ENCODE assay signal across 7 cellular contexts in genomic region chr15:62060116-62060895, GRCh38. TPM values are rescaled to one million over a fixed set of nuclear protein-coding genes. Genes with fewer than 3 reads are reported as not detected.
DNase-seq lines count a peak whose midpoint lies in the region; ATAC-seq and TF ChIP-seq lines count a peak whose summit lies in the region.

Gene VPS13C, minus strand, starts transcription at chr15:62060447. Its CDS starts 73 bp downstream, at chr15:62060374.

- DNase-seq in NCI-H2029 (lab: John Stamatoyannopoulos, UW) = peak; percentile 77
- DNase-seq in T-helper 22 cell (ENCODE audit: low read depth) = peak; percentile 85
- peak; percentile 79 for DNase-seq in astrocyte of the cerebellum (ENCODE audit: low read depth)
- DNase-seq in hepatocyte (ENCODE audit: low spot score) = peak; percentile 97
- peak; percentile 76 for DNase-seq in retinal pigment epithelial cell (ENCODE audit: low read depth)

- H3K79me2 ChIP-seq in hepatocyte = peaks cover 36% of the 10 kb centered on the region

- H3K36me3 ChIP-seq in hepatocyte (replicated peaks; ENCODE audit: insufficient read depth, low read depth) = no peaks in the 10 kb centered on the region

- peak; percentile 92 for TF ChIP-seq POLR2A in GM18505 (IDR thresholded peaks at IDR 0.05; ENCODE audit: borderline replicate concordance, extremely low read depth, insufficient read depth, insufficient read length)

- peak within 1 kb of the TSS; percentile 91 for H3K4me3 ChIP-seq in astrocyte of the cerebellum (ENCODE audit: low read depth, low read length)
- H3K4me3 ChIP-seq in hepatocyte = peak within 1 kb of the TSS; percentile 94
- peak within 1 kb of the TSS; percentile 58 for H3K4me3 ChIP-seq in retinal pigment epithelial cell (ENCODE audit: low read length)

- TF ChIP-seq CTCF in astrocyte of the cerebellum (IDR thresholded peaks at IDR 0.05; ENCODE audit: low read depth, low read length, missing control alignments) (peak; percentile 79), hepatocyte (IDR thresholded peaks at IDR 0.05; ENCODE audit: poor library complexity) (peak; percentile 63), retinal pigment epithelial cell (conservative IDR thresholded peaks at IDR 0.05; ENCODE audit: low read depth, low read length) (peak; percentile 81)

- H3K27me3 ChIP-seq in hepatocyte = no peaks in the 10 kb centered on the region

- ATAC-seq in GM18505 (IDR thresholded peaks at IDR 0.05; ENCODE audit: unreplicated experiment) = peak; percentile 91
- ATAC-seq in HG02970 (IDR thresholded peaks at IDR 0.05; ENCODE audit: low FRiP score, unreplicated experiment) = peak; percentile 89

- H2AFZ ChIP-seq in hepatocyte = peak within 1 kb of the TSS; percentile 88

- H4K20me1 ChIP-seq in hepatocyte (ENCODE audit: insufficient read depth, poor library complexity, severe bottlenecking) = peaks cover 11% of the 10 kb centered on the region

- no peaks in the 10 kb centered on the region for H3K9me2 ChIP-seq in hepatocyte (replicated peaks; ENCODE audit: insufficient read depth)

- peaks cover 2% of the 10 kb centered on the region for H3K4me1 ChIP-seq in hepatocyte (ENCODE audit: insufficient read depth)

- no peaks in the 10 kb centered on the region for H3K9me3 ChIP-seq in hepatocyte (ENCODE audit: low read depth)

- peak within 1 kb of the TSS; percentile 92 for H3K4me2 ChIP-seq in hepatocyte

- in situ Hi-C loops in astrocyte of the cerebellum (cut with HindIII; ENCODE audit: low sequenced_read_pairs) = no loop called here

- peak within 1 kb of the TSS; percentile 92 for H3K27ac ChIP-seq in hepatocyte

- WGBS in hepatocyte (ENCODE audit: low lambda C conversion rate, missing lambda C conversion rate) = 2% methylated on average over 63 of the region's 73 CpGs

RNA-seq across cellular contexts. Expression of gene VPS13C, which starts in this region (rescaled TPM):
- 52.3 and 60.9 TPM in 2 replicates for total RNA-seq in hepatocyte
- 6.7 and 8.8 TPM in 2 replicates for polyA plus RNA-seq in hepatocyte

Comparison
In these comparisons a context has a peak if more than half of its experiments do, and no peak if none do; other contexts are left out.
1. Peak in every context shown above with its lines: DNase-seq, ATAC-seq, H3K4me3 ChIP-seq and H3K27ac ChIP-seq.